ENCODE assay signal across 1 cellular context in genomic region chr18:9757851-9758587, GRCh38.
TF ChIP-seq lines count a peak whose summit lies in the region.

No MANE protein-coding gene starts in this region.

TF ChIP-seq in K562, 482 proteins besides CTCF, POLR2A, EP300 and RAD21 (continued from another document and continues in another):
- TF ChIP-seq CHAMP1 (IDR thresholded peaks at IDR 0.05) (no peak), ZBTB1 (CRISPR knock-in tag; IDR thresholded peaks at IDR 0.05; ENCODE audit: borderline replicate concordance, low read depth) (no peak), CEBPZ (IDR thresholded peaks at IDR 0.05; ENCODE audit: borderline replicate concordance, low read depth, low read length) (no peak), HES1 (IDR thresholded peaks at IDR 0.05; ENCODE audit: low read depth) (no peak), MYBL2 (IDR thresholded peaks at IDR 0.05; ENCODE audit: low read depth) (no peak), MYBL2 (CRISPR knock-in tag; IDR thresholded peaks at IDR 0.05; ENCODE audit: borderline replicate concordance) (no peak), FOXO4 (CRISPR knock-in tag; IDR thresholded peaks at IDR 0.05) (no peak), SMARCE1 (IDR thresholded peaks at IDR 0.05) (no peak; the same call in 1 of the 2 replicates), KDM1A (IDR thresholded peaks at IDR 0.05) (peak; percentile 40 to 50; a peak in 3 of 4 replicates), NCOA1 (IDR thresholded peaks at IDR 0.05; ENCODE audit: low read depth) (no peak), MNT (conservative IDR thresholded peaks at IDR 0.05) (no peak), BCL6 (CRISPR knock-in tag; IDR thresholded peaks at IDR 0.05) (no peak), KDM4B (IDR thresholded peaks at IDR 0.05; ENCODE audit: borderline replicate concordance in 2 of 2, low read depth in 1 of 2) (0 out of 4 replicates have a peak, but pooled peaks of 1 of the 2 experiments have one; percentile 57), TGIF2 (CRISPR knock-in tag; IDR thresholded peaks at IDR 0.05) (no peak), IRF9 (tag; IDR thresholded peaks at IDR 0.05) (no peak), FUS (optimal IDR thresholded peaks at IDR 0.05; ENCODE audit: low read depth, low read length) (no peak), HINFP (tag; conservative IDR thresholded peaks at IDR 0.05; ENCODE audit: low read depth) (no peak), RBM39 (optimal IDR thresholded peaks at IDR 0.05; ENCODE audit: low read depth, low read length) (no peak), XRCC3 (IDR thresholded peaks at IDR 0.05) (no peak), ZNF511 (CRISPR knock-in tag; IDR thresholded peaks at IDR 0.05) (no peak), ZNF3 (CRISPR knock-in tag; IDR thresholded peaks at IDR 0.05) (no peak), ARHGAP35 (IDR thresholded peaks at IDR 0.05; ENCODE audit: partially characterized antibody) (no peak), ZNF212 (CRISPR knock-in tag; IDR thresholded peaks at IDR 0.05) (no peak), LCOR (CRISPR knock-in tag; IDR thresholded peaks at IDR 0.05) (no peak), E2F8 (IDR thresholded peaks at IDR 0.05; ENCODE audit: low read depth, partially characterized antibody) (no peak), ZNF507 (tag; conservative IDR thresholded peaks at IDR 0.05) (no peak), MLLT1 (IDR thresholded peaks at IDR 0.05) (no peak), ZFP30 (CRISPR knock-in tag; IDR thresholded peaks at IDR 0.05; ENCODE audit: borderline replicate concordance) (no peak), KDM5B (IDR thresholded peaks at IDR 0.05; ENCODE audit: insufficient replicate concordance, low read depth, low read length) (no peak), SMC3 (conservative IDR thresholded peaks at IDR 0.05; ENCODE audit: insufficient read depth, low read depth, low read length) (no peak), PHF21A (IDR thresholded peaks at IDR 0.05; ENCODE audit: borderline replicate concordance, low read depth) (0 out of 2 replicates have a peak, but pooled peaks have one; percentile 37), ZNF311 (CRISPR knock-in tag; IDR thresholded peaks at IDR 0.05) (no peak), HOMEZ (CRISPR knock-in tag; IDR thresholded peaks at IDR 0.05) (no peak), DIDO1 (tag; IDR thresholded peaks at IDR 0.05; ENCODE audit: low read depth) (no peak), MCM3 (IDR thresholded peaks at IDR 0.05) (no peak), ZFP1 (CRISPR knock-in tag; IDR thresholded peaks at IDR 0.05) (no peak), ZNF23 (CRISPR knock-in tag; IDR thresholded peaks at IDR 0.05) (no peak), BRF1 (IDR thresholded peaks at IDR 0.05; ENCODE audit: borderline replicate concordance, extremely low read depth, insufficient read length) (no peak), CBX5 (IDR thresholded peaks at IDR 0.05; ENCODE audit: borderline replicate concordance, low read depth) (0 out of 2 replicates have a peak, but pooled peaks have one; percentile 15), TAF9B (IDR thresholded peaks at IDR 0.05; ENCODE audit: partially characterized antibody) (no peak), POU5F1 (IDR thresholded peaks at IDR 0.05; ENCODE audit: borderline replicate concordance, low read depth, low read length, partially characterized antibody) (peak; percentile 0)
